Comparison of ENCODE assay signal across 8 cellular contexts in genomic region chr10:43390791-43391190, GRCh38. TPM values are rescaled to one million over a fixed set of nuclear protein-coding genes. Genes with fewer than 3 reads are reported as not detected.
A peak's percentile ranks its signal among the peaks of the same experiment; 100 is the strongest.
DNase-seq lines count a peak whose midpoint lies in the region; ATAC-seq, FAIRE-seq and TF ChIP-seq lines count a peak whose summit lies in the region.

No MANE protein-coding gene starts in this region.

- CTCF ChIA-PET in activated CD8-positive, alpha-beta memory T cell treated with anti-CD3 and anti-CD28 coated beads, Interleukin-2, amount 10 ng/mL, durations not matched to agents 7 days and 5 days (lab: Charles Lee), result interaction anchor here (1.0 to 2.3 kb wide), 6 partner anchors 17 to 99 kb away, joined by 3 to 10 read pairs (median 6); no protein-coding TSS in a partner anchor
- CTCF ChIA-PET in activated B cell treated with CpG ODN at 0.5 μM for 24 hours (lab: Charles Lee), result interaction anchor here (0.8 to 1.3 kb wide), 4 partner anchors 46 to 98 kb away, joined by 3 to 5 read pairs (median 4); partner anchors contain the start of gene ZNF487

- no peak for TF ChIP-seq CTCF in activated B cell treated with CpG ODN at 0.5 μM for 24 hours (IDR thresholded peaks at IDR 0.05)
- TF ChIP-seq CTCF in gastroesophageal sphincter (IDR thresholded peaks at IDR 0.05), result peak in 3 of 4 experiments; percentile 47 to 58 (median 50)

- no peak for TF ChIP-seq POLR2A in gastroesophageal sphincter (IDR thresholded peaks at IDR 0.05)
- no peak for TF ChIP-seq POLR2A in H54 (IDR thresholded peaks at IDR 0.05; ENCODE audit: low read depth, low read length)

- H3K27me3 Mint-ChIP-seq in activated CD8-positive, alpha-beta memory T cell treated with anti-CD3 and anti-CD28 coated beads, Interleukin-2, amount 10 ng/mL, durations not matched to agents 7 days and 5 days, result no peaks in the 10 kb centered on the region
- H3K27me3 Mint-ChIP-seq in activated B cell treated with CpG ODN at 0.5 μM for 24 hours, result no peaks in the 10 kb centered on the region

- 67% methylated on average over 3 of the region's 5 CpGs; no CpG with 5 or more reads in 1 of the 2 donors for WGBS in gastroesophageal sphincter (ENCODE audit: low coverage in 1 of 2), 2 donors

- no peaks in the 10 kb centered on the region for H3K27me3 ChIP-seq in gastroesophageal sphincter

- ATAC-seq in activated CD8-positive, alpha-beta memory T cell treated with anti-CD3 and anti-CD28 coated beads, Interleukin-2, amount 10 ng/mL, durations not matched to agents 7 days and 5 days, result no peak
- ATAC-seq in activated B cell treated with CpG ODN at 0.5 μM for 24 hours (ENCODE audit: low read depth) (peak; percentile 56), gastroesophageal sphincter (peak; percentile 68), HG03520 (IDR thresholded peaks at IDR 0.05; ENCODE audit: unreplicated experiment) (no peak)

- no peaks in the 10 kb centered on the region for H3K9me3 Mint-ChIP-seq in activated CD8-positive, alpha-beta memory T cell treated with anti-CD3 and anti-CD28 coated beads, Interleukin-2, amount 10 ng/mL, durations not matched to agents 7 days and 5 days (ENCODE audit: low read depth)
- H3K9me3 Mint-ChIP-seq in activated B cell treated with CpG ODN at 0.5 μM for 24 hours, result no peaks in the 10 kb centered on the region

- peaks cover 79% of the 10 kb centered on the region for H3K4me1 Mint-ChIP-seq in activated CD8-positive, alpha-beta memory T cell treated with anti-CD3 and anti-CD28 coated beads, Interleukin-2, amount 10 ng/mL, durations not matched to agents 7 days and 5 days
- H3K4me1 Mint-ChIP-seq in activated B cell treated with CpG ODN at 0.5 μM for 24 hours, result peaks cover 61% of the 10 kb centered on the region

- H3K4me1 ChIP-seq in gastroesophageal sphincter, result peaks cover 0 to 69% (median 9%) of the 10 kb centered on the region in 3 donors

- TF ChIP-seq EP300 in gastroesophageal sphincter (IDR thresholded peaks at IDR 0.05), result no peak

- peaks cover 83% of the 10 kb centered on the region for H3K36me3 Mint-ChIP-seq in activated CD8-positive, alpha-beta memory T cell treated with anti-CD3 and anti-CD28 coated beads, Interleukin-2, amount 10 ng/mL, durations not matched to agents 7 days and 5 days
- peaks cover 95% of the 10 kb centered on the region for H3K36me3 Mint-ChIP-seq in activated B cell treated with CpG ODN at 0.5 μM for 24 hours (ENCODE audit: low read depth)

- DNase-seq in activated CD8-positive, alpha-beta memory T cell treated with anti-CD3 and anti-CD28 coated beads, Interleukin-2, amount 10 ng/mL, durations not matched to agents 7 days and 5 days, result no peak
- DNase-seq in activated CD8-positive, alpha-beta memory T cell treated with anti-CD3 and anti-CD28 coated beads, Interleukin-2, amount 50 U/mL, for 48 hours, result no peak
- no peak for DNase-seq in activated B cell treated with CpG ODN at 0.5 μM for 24 hours
- DNase-seq in posterior vena cava (ENCODE audit: low spot score), result peak; percentile 63
- no peak for DNase-seq in MV-4-11 (lab: John Stamatoyannopoulos, UW)
- DNase-seq in H54 (ENCODE audit: insufficient read length, low spot score), result no peak

- peak overlapping the region in 2 of 4 donors; percentile 9 to 30 for H3K27ac ChIP-seq in gastroesophageal sphincter

- intact Hi-C loops in activated B cell treated with CpG ODN at 0.5 μM for 24 hours (cut with micrococcal nuclease), result no loop called here
- intact Hi-C loops in posterior vena cava (cut with DNase I), result no loop called here

- H3K9me3 ChIP-seq in gastroesophageal sphincter, result no peaks in the 10 kb centered on the region

- no peak for FAIRE-seq in H54 (lab: Jason Lieb, UNC)

- H3K27ac Mint-ChIP-seq in activated CD8-positive, alpha-beta memory T cell treated with anti-CD3 and anti-CD28 coated beads, Interleukin-2, amount 10 ng/mL, durations not matched to agents 7 days and 5 days, result peak overlapping the region; percentile 39
- peak overlapping the region; percentile 33 for H3K27ac Mint-ChIP-seq in activated B cell treated with CpG ODN at 0.5 μM for 24 hours

- peaks cover 0 to 95% of the 10 kb centered on the region in 2 donors for H3K36me3 ChIP-seq in gastroesophageal sphincter

- H3K4me3 Mint-ChIP-seq in activated CD8-positive, alpha-beta memory T cell treated with anti-CD3 and anti-CD28 coated beads, Interleukin-2, amount 10 ng/mL, durations not matched to agents 7 days and 5 days, result no peak overlapping the region
- H3K4me3 Mint-ChIP-seq in activated B cell treated with CpG ODN at 0.5 μM for 24 hours, result no peak overlapping the region

- POLR2A ChIA-PET in activated B cell treated with CpG ODN at 0.5 μM for 24 hours (lab: Charles Lee), result interaction anchor here (0.5 to 0.6 kb wide), 2 partner anchors 36 to 59 kb away, joined by 3 to 4 read pairs; no protein-coding TSS in a partner anchor

- no peak overlapping the region for H3K4me3 ChIP-seq in gastroesophageal sphincter

RNA-seq across cellular contexts. Expression of gene HNRNPF, which starts 18.2 kb away (rescaled TPM):
- 100 to 1,000 TPM; 446 to 512 TPM for total RNA-seq in activated CD8-positive, alpha-beta memory T cell treated with anti-CD3 and anti-CD28 coated beads, Interleukin-2, amount 10 ng/mL, durations not matched to agents 7 days and 5 days
- total RNA-seq in activated B cell treated with CpG ODN at 0.5 μM for 24 hours, result 253 and 255 TPM in 2 replicates
- total RNA-seq in gastroesophageal sphincter, result 100 to 1,000 TPM; 138 to 215 (median 180) TPM
- 100 to 1,000 TPM; 109 to 112 TPM for total RNA-seq in posterior vena cava

RNA-seq across cellular contexts. Expression of gene FXYD4, which starts 19.4 kb away (rescaled TPM):
- under 1 TPM in 1 of 2 experiments, not detected in 1; 0.37 TPM for total RNA-seq in activated CD8-positive, alpha-beta memory T cell treated with anti-CD3 and anti-CD28 coated beads, Interleukin-2, amount 10 ng/mL, durations not matched to agents 7 days and 5 days
- total RNA-seq in activated B cell treated with CpG ODN at 0.5 μM for 24 hours (not detected in 2 replicates), gastroesophageal sphincter (not detected), posterior vena cava (not detected)

RNA-seq across cellular contexts. Expression of gene ZNF487, which starts 46.1 kb away (rescaled TPM):
- total RNA-seq in activated CD8-positive, alpha-beta memory T cell treated with anti-CD3 and anti-CD28 coated beads, Interleukin-2, amount 10 ng/mL, durations not matched to agents 7 days and 5 days, result 1 to 10 TPM; 1.9 to 2.7 TPM
- total RNA-seq in activated B cell treated with CpG ODN at 0.5 μM for 24 hours, result 2.9 and 3.4 TPM in 2 replicates
- 10 to 100 TPM in 3 of 4 donors, 1 to 10 TPM in 1; 5.1 to 22.4 (median 14.0) TPM for total RNA-seq in gastroesophageal sphincter
- 1 to 10 TPM; 4.8 to 6.5 TPM for total RNA-seq in posterior vena cava

Comparison
In these comparisons a context has a peak if more than half of its experiments do, and no peak if none do; other contexts are left out.
1. ATAC-seq: peak in activated B cell treated with CpG ODN at 0.5 μM for 24 hours (single experiment) and gastroesophageal sphincter (single experiment); none in activated CD8-positive, alpha-beta memory T cell treated with anti-CD3 and anti-CD28 coated beads, Interleukin-2, amount 10 ng/mL, durations not matched to agents 7 days and 5 days (single experiment) and HG03520 (single experiment).